Comparison of ENCODE assay signal across 1 cellular context in the genomic region with DNA sequence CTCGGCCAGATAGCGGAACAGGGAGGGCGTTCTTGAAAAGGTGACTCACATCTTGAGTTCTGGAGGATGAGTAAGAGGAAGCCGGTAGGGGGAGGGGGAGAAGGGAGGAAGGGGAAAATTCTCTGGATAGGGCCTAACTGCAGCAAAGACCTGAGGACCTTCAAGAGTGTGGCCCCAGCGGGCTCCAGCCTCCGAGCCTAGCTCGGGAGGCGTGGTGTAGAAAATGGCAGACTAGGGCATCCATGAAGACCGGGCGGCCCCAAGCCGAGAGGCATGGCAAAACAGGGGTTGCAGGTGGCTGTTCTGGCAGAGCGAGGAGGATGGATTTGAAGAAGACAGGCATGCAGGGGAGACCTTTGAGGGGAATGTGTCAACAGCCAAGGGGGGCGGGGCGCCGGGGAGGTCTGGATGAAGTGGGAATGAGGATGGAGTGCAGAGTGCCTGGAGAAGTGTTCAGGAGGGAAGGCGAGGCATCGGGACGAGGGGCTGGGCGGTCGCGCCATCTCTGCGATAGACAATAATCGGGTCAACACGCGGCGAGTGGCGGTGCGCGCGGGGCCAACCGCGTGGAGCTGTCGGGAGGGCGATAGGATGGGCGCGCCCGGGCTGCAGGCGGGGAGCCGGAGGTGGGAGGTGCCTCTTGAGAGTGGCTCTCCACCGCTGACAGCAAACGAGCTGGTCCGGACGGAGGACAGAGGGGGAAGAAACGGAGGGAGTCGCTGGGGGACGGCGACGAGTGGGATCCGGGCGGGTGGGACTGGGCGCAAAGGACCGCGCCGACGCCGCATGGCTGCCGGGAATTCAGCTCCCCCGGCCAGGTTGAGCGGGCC.
TF ChIP-seq lines count a peak whose summit lies in the region.

No MANE protein-coding gene starts in this region.

TF ChIP-seq in HEK293, 187 proteins besides CTCF, POLR2A, EP300 and RAD21 (continued from another document and continues in another):
- TF ChIP-seq, protein P1, sequence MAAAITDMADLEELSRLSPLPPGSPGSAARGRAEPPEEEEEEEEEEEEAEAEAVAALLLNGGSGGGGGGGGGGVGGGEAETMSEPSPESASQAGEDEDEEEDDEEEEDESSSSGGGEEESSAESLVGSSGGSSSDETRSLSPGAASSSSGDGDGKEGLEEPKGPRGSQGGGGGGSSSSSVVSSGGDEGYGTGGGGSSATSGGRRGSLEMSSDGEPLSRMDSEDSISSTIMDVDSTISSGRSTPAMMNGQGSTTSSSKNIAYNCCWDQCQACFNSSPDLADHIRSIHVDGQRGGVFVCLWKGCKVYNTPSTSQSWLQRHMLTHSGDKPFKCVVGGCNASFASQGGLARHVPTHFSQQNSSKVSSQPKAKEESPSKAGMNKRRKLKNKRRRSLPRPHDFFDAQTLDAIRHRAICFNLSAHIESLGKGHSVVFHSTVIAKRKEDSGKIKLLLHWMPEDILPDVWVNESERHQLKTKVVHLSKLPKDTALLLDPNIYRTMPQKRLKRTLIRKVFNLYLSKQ (tag by site-specific recombination; IDR thresholded peaks at IDR 0.05; ENCODE audit: borderline replicate concordance): no peak
- TF ChIP-seq, protein P2, sequence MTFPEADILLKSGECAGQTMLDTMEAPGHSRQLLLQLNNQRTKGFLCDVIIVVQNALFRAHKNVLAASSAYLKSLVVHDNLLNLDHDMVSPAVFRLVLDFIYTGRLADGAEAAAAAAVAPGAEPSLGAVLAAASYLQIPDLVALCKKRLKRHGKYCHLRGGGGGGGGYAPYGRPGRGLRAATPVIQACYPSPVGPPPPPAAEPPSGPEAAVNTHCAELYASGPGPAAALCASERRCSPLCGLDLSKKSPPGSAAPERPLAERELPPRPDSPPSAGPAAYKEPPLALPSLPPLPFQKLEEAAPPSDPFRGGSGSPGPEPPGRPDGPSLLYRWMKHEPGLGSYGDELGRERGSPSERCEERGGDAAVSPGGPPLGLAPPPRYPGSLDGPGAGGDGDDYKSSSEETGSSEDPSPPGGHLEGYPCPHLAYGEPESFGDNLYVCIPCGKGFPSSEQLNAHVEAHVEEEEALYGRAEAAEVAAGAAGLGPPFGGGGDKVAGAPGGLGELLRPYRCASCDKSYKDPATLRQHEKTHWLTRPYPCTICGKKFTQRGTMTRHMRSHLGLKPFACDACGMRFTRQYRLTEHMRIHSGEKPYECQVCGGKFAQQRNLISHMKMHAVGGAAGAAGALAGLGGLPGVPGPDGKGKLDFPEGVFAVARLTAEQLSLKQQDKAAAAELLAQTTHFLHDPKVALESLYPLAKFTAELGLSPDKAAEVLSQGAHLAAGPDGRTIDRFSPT (tag by site-specific recombination; IDR thresholded peaks at IDR 0.05): 0 out of 2 replicates have a peak, but pooled peaks have one; percentile 32
- TF ChIP-seq ZBTB20 (tag by site-specific recombination; IDR thresholded peaks at IDR 0.05) (peak; percentile 96), ZNF132 (tag by site-specific recombination; IDR thresholded peaks at IDR 0.05; ENCODE audit: borderline replicate concordance) (no peak), ZBTB7A (tag by site-specific recombination; IDR thresholded peaks at IDR 0.05; ENCODE audit: low read depth) (peak; percentile 83), ZNF433 (tag by site-specific recombination; IDR thresholded peaks at IDR 0.05; ENCODE audit: low read depth) (no peak), KLF10 (tag by site-specific recombination; IDR thresholded peaks at IDR 0.05) (no peak), HOXA7 (CRISPR knock-in tag; IDR thresholded peaks at IDR 0.05; ENCODE audit: borderline replicate concordance) (no peak), SP7 (tag by site-specific recombination; IDR thresholded peaks at IDR 0.05) (peak; percentile 80), ZBTB1 (tag by site-specific recombination; IDR thresholded peaks at IDR 0.05) (no peak), ZNF423 (tag by site-specific recombination; IDR thresholded peaks at IDR 0.05) (no peak), ZNF280C (tag by site-specific recombination; IDR thresholded peaks at IDR 0.05) (no peak), ZNF621 (tag by site-specific recombination; IDR thresholded peaks at IDR 0.05) (no peak), TRIM28 (IDR thresholded peaks at IDR 0.05; ENCODE audit: borderline replicate concordance, low read length) (no peak), ZNF175 (tag by site-specific recombination; IDR thresholded peaks at IDR 0.05) (no peak), SALL2 (tag by site-specific recombination; IDR thresholded peaks at IDR 0.05; ENCODE audit: borderline replicate concordance) (no peak), ZNF394 (tag by site-specific recombination; IDR thresholded peaks at IDR 0.05; ENCODE audit: borderline replicate concordance) (no peak), MZF1 (tag by site-specific recombination; IDR thresholded peaks at IDR 0.05; ENCODE audit: borderline replicate concordance) (no peak), OVOL3 (tag by site-specific recombination; IDR thresholded peaks at IDR 0.05) (no peak), ZNF416 (tag by site-specific recombination; IDR thresholded peaks at IDR 0.05) (no peak), KLF16 (tag by site-specific recombination; IDR thresholded peaks at IDR 0.05) (peak; percentile 73), FEZF1 (tag by site-specific recombination; IDR thresholded peaks at IDR 0.05) (no peak), ZNF37A (tag by site-specific recombination; IDR thresholded peaks at IDR 0.05) (no peak), ZEB2 (tag by site-specific recombination; IDR thresholded peaks at IDR 0.05) (peak; percentile 74), ZNF10 (tag by site-specific recombination; IDR thresholded peaks at IDR 0.05) (no peak), ZNF76 (tag by site-specific recombination; IDR thresholded peaks at IDR 0.05; ENCODE audit: borderline replicate concordance, low read depth) (peak; percentile 80; the same call in 1 of the 2 replicates), ZNF404 (tag by site-specific recombination; IDR thresholded peaks at IDR 0.05) (no peak), BCL11A (tag by site-specific recombination; IDR thresholded peaks at IDR 0.05; ENCODE audit: low read depth) (no peak; the same call in 1 of the 2 replicates), HOXD13 (CRISPR knock-in tag; IDR thresholded peaks at IDR 0.05; ENCODE audit: borderline replicate concordance) (no peak), ZNF133 (tag by site-specific recombination; IDR thresholded peaks at IDR 0.05) (no peak), ZNF302 (tag by site-specific recombination; IDR thresholded peaks at IDR 0.05; ENCODE audit: low read depth) (no peak), ZNF510 (tag by site-specific recombination; IDR thresholded peaks at IDR 0.05; ENCODE audit: insufficient replicate concordance) (no peak), ZNF19 (tag by site-specific recombination; IDR thresholded peaks at IDR 0.05; ENCODE audit: low read depth) (no peak), HOXC10 (CRISPR knock-in tag; IDR thresholded peaks at IDR 0.05) (no peak), SP2 (tag by site-specific recombination; IDR thresholded peaks at IDR 0.05) (peak; percentile 72), ZNF514 (tag by site-specific recombination; IDR thresholded peaks at IDR 0.05) (no peak), ATF2 (tag by site-specific recombination; IDR thresholded peaks at IDR 0.05; ENCODE audit: low read depth) (no peak), ZNF645 (tag by site-specific recombination; IDR thresholded peaks at IDR 0.05) (no peak), ZNF600 (tag by site-specific recombination; IDR thresholded peaks at IDR 0.05) (peak; percentile 95), ZNF704 (tag by site-specific recombination; IDR thresholded peaks at IDR 0.05) (no peak), ZNF843 (tag by site-specific recombination; IDR thresholded peaks at IDR 0.05) (peak; percentile 46; the same call in 1 of the 2 replicates), ZNF521 (tag by site-specific recombination; IDR thresholded peaks at IDR 0.05) (no peak)
- TF ChIP-seq, protein P3, sequence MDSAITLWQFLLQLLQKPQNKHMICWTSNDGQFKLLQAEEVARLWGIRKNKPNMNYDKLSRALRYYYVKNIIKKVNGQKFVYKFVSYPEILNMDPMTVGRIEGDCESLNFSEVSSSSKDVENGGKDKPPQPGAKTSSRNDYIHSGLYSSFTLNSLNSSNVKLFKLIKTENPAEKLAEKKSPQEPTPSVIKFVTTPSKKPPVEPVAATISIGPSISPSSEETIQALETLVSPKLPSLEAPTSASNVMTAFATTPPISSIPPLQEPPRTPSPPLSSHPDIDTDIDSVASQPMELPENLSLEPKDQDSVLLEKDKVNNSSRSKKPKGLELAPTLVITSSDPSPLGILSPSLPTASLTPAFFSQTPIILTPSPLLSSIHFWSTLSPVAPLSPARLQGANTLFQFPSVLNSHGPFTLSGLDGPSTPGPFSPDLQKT (IDR thresholded peaks at IDR 0.05; ENCODE audit: borderline replicate concordance, low read depth, low read length): no peak
- TF ChIP-seq, protein P4, sequence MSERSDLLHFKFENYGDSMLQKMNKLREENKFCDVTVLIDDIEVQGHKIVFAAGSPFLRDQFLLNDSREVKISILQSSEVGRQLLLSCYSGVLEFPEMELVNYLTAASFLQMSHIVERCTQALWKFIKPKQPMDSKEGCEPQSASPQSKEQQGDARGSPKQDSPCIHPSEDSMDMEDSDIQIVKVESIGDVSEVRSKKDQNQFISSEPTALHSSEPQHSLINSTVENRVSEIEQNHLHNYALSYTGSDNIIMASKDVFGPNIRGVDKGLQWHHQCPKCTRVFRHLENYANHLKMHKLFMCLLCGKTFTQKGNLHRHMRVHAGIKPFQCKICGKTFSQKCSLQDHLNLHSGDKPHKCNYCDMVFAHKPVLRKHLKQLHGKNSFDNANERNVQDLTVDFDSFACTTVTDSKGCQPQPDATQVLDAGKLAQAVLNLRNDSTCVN (tag by site-specific recombination; optimal IDR thresholded peaks at IDR 0.05): peak; percentile 91
- TF ChIP-seq, protein P5, sequence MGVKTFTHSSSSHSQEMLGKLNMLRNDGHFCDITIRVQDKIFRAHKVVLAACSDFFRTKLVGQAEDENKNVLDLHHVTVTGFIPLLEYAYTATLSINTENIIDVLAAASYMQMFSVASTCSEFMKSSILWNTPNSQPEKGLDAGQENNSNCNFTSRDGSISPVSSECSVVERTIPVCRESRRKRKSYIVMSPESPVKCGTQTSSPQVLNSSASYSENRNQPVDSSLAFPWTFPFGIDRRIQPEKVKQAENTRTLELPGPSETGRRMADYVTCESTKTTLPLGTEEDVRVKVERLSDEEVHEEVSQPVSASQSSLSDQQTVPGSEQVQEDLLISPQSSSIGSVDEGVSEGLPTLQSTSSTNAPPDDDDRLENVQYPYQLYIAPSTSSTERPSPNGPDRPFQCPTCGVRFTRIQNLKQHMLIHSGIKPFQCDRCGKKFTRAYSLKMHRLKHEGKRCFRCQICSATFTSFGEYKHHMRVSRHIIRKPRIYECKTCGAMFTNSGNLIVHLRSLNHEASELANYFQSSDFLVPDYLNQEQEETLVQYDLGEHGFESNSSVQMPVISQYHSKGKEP (tag by site-specific recombination; IDR thresholded peaks at IDR 0.05): no peak
